8 cellular contexts compared by ENCODE assay signal in genomic region chr2:32135409-32135808, GRCh38. TPM values are rescaled to one million over a fixed set of nuclear protein-coding genes. Genes with fewer than 3 reads are reported as not detected.
DNase-seq lines count a peak whose midpoint lies in the region; ATAC-seq and TF ChIP-seq lines count a peak whose summit lies in the region.

No MANE protein-coding gene starts in this region.

- peak overlapping the region; percentile 89 for H3K27ac Mint-ChIP-seq in endodermal cell
- H3K27ac Mint-ChIP-seq in osteocyte (ENCODE audit: unreplicated experiment) = peak overlapping the region; percentile 62

- H3K27me3 Mint-ChIP-seq in endodermal cell (ENCODE audit: insufficient read depth) = no peaks in the 10 kb centered on the region
- no peaks in the 10 kb centered on the region for H3K27me3 Mint-ChIP-seq in osteocyte (ENCODE audit: unreplicated experiment)

- DNase-seq in heart right ventricle = no peak
- no peak for DNase-seq in cardiac septum (ENCODE audit: low spot score)
- peak; percentile 65 for DNase-seq in NCI-H460 (ENCODE audit: extremely low read depth, low read depth)
- DNase-seq in endodermal cell = no peak
- DNase-seq in osteocyte (ENCODE audit: extremely low spot score, unreplicated experiment) = no peak
- no peak for DNase-seq in ureter (ENCODE audit: low spot score)

- H3K4me1 Mint-ChIP-seq in endodermal cell (no peaks in the 10 kb centered on the region), osteocyte (ENCODE audit: unreplicated experiment) (peaks cover 5% of the 10 kb centered on the region)

- H3K36me3 Mint-ChIP-seq in endodermal cell (ENCODE audit: low read depth) (peaks cover 40% of the 10 kb centered on the region), osteocyte (ENCODE audit: unreplicated experiment) (peaks cover 32% of the 10 kb centered on the region)

- TF ChIP-seq CTCF in heart right ventricle (IDR thresholded peaks at IDR 0.05) = peak in 6 of 9 donors; percentile 10 to 30 (median 25)
- peak; percentile 59 for TF ChIP-seq CTCF in endodermal cell (conservative IDR thresholded peaks at IDR 0.05)
- peak; percentile 49 for TF ChIP-seq CTCF in osteocyte (IDR thresholded peaks at IDR 0.05)

- H3K4me3 ChIP-seq in heart right ventricle (no peak overlapping the region), endodermal cell (ENCODE audit: low read length) (no peak overlapping the region)

- WGBS in heart right ventricle, 2 donors = 81 to 86% methylated on average over 8 of the region's 8 CpGs
- WGBS in endodermal cell (ENCODE audit: insufficient coverage in 1 of 2, insufficient read length in 1 of 2), 2 experiments = 95 to 96% methylated on average over 4 to 8 of the region's 8 CpGs

- ATAC-seq in heart right ventricle (peak in 1 of 8 donors; percentile 78), HG03108 (IDR thresholded peaks at IDR 0.05; ENCODE audit: unreplicated experiment) (no peak), GM21528 (IDR thresholded peaks at IDR 0.05; ENCODE audit: low FRiP score, unreplicated experiment) (no peak)

- H3K4me1 ChIP-seq in heart right ventricle (peaks cover 0 to 11% (median 0%) of the 10 kb centered on the region in 9 donors), endodermal cell (ENCODE audit: control insufficient read depth, insufficient read depth, low read length) (no peaks in the 10 kb centered on the region)

- H3K36me3 ChIP-seq in heart right ventricle = peaks cover 0 to 85% (median 9%) of the 10 kb centered on the region in 9 donors
- H3K36me3 ChIP-seq in endodermal cell (ENCODE audit: control insufficient read depth, insufficient read depth, low read length) = peaks cover 18% of the 10 kb centered on the region

- H3K9me3 ChIP-seq in heart right ventricle = no peaks in the 10 kb centered on the region
- H3K9me3 ChIP-seq in endodermal cell (ENCODE audit: control insufficient read depth, low read length) = no peaks in the 10 kb centered on the region

- H3K9ac ChIP-seq in endodermal cell (ENCODE audit: extremely low read depth, low read length, poor library complexity, severe bottlenecking) = no peak overlapping the region

- H3K4me3 Mint-ChIP-seq in endodermal cell (no peak overlapping the region), osteocyte (ENCODE audit: unreplicated experiment) (no peak overlapping the region)

- H3K27me3 ChIP-seq in heart right ventricle (no peaks in the 10 kb centered on the region), endodermal cell (ENCODE audit: control insufficient read depth, insufficient read depth, low read length, poor library complexity, severe bottlenecking) (no peaks in the 10 kb centered on the region)

- H3K9me3 Mint-ChIP-seq in endodermal cell (no peaks in the 10 kb centered on the region), osteocyte (ENCODE audit: unreplicated experiment) (no peaks in the 10 kb centered on the region)

- H3K27ac ChIP-seq in heart right ventricle (no peak overlapping the region), endodermal cell (ENCODE audit: low read depth, low read length) (no peak overlapping the region)

- intact Hi-C loops in heart right ventricle (cut with DNase I) = no loop called here
- intact Hi-C loops in cardiac septum (cut with DNase I) = no loop called here

RNA-seq across cellular contexts. Expression of gene SLC30A6, which starts 30.3 kb away (rescaled TPM):
- total RNA-seq in heart right ventricle = 10 to 100 TPM; 10.7 to 18.7 (median 15.0) TPM
- polyA plus RNA-seq in heart right ventricle = 1 to 10 TPM; 3.3 to 5.2 TPM
- total RNA-seq in cardiac septum = 15.0 TPM
- total RNA-seq in NCI-H460 (2014; rRNA removed; shearing (Covaris generic)) = 44.6 and 45.5 TPM in 2 replicates
- polyA plus RNA-seq in NCI-H460 (2014; cell fraction: nucleus; rRNA removed) = 21.4 and 25.9 TPM in 2 replicates
- 10 to 100 TPM; 37.7 to 47.5 TPM for total RNA-seq in endodermal cell
- polyA plus RNA-seq in endodermal cell (2013, experiment 1 of 2) = 24.8 TPM
- 23.0 TPM for polyA plus RNA-seq in endodermal cell (2013, experiment 2 of 2)
- total RNA-seq in osteocyte = 26.8 and 28.4 TPM in 2 replicates
- 24.9 TPM for total RNA-seq in ureter
